Comparison of ENCODE assay signal across 7 cellular contexts in genomic region chr17:48541036-48541573, GRCh38. TPM values are rescaled to one million over a fixed set of nuclear protein-coding genes. Genes with fewer than 3 reads are reported as not detected.
A peak's percentile ranks its signal among the peaks of the same experiment; 100 is the strongest.
DNase-seq lines count a peak whose midpoint lies in the region; ATAC-seq and TF ChIP-seq lines count a peak whose summit lies in the region.
"Had no signal": no experiment of that assay in that cellular context is flagged by ENCODE, and none has a peak within 500 bp of the region (broad histone marks: within the 10 kb centered on the region; RNA-seq: fewer than 3 reads in every experiment).

No MANE protein-coding gene starts in this region.

- peaks cover 40% of the 10 kb centered on the region for H3K4me1 Mint-ChIP-seq in CD14-positive monocyte
- H3K4me1 Mint-ChIP-seq in activated T-helper 17 cell treated with anti-CD3 and anti-CD28 coated beads, Interleukin-2, amount 50 U/mL, for 72 hours, result peaks cover 15% of the 10 kb centered on the region

- H3K27ac Mint-ChIP-seq in CD14-positive monocyte, result peak overlapping the region in 4 of 7 donors; percentile 0 to 57 (median 45)
- H3K27ac Mint-ChIP-seq in activated T-helper 17 cell treated with anti-CD3 and anti-CD28 coated beads, Interleukin-2, amount 50 U/mL, for 72 hours, result peak overlapping the region; percentile 100

- ATAC-seq in activated T-helper 17 cell treated with anti-CD3 and anti-CD28 coated beads, Interleukin-2, amount 50 U/mL, for 72 hours (replicated peaks), result peak; percentile 26
- ATAC-seq in GM19455 (IDR thresholded peaks at IDR 0.05; ENCODE audit: unreplicated experiment), result no peak

- peak overlapping the region; percentile 33 for H3K4me3 ChIP-seq in lower leg skin (ENCODE audit: low read depth, poor library complexity, severe bottlenecking)

- intact Hi-C loops in CD14-positive monocyte (cut with micrococcal nuclease), result no loop called here
- intact Hi-C loops in lower leg skin (cut with DNase I; ENCODE audit: low total_unique reads), result no loop called here

- 25 to 37% methylated on average over 12 of the region's 12 CpGs for WGBS in lower leg skin, 2 donors

- H3K27me3 Mint-ChIP-seq in CD14-positive monocyte (ENCODE audit: low read depth in 3 of 3), result peaks cover 62 to 75% (median 69%) of the 10 kb centered on the region in 3 donors
- peaks cover 6% of the 10 kb centered on the region for H3K27me3 Mint-ChIP-seq in activated T-helper 17 cell treated with anti-CD3 and anti-CD28 coated beads, Interleukin-2, amount 50 U/mL, for 72 hours

- H3K9me3 Mint-ChIP-seq in CD14-positive monocyte, result peaks cover 0 to 28% (median 18%) of the 10 kb centered on the region in 7 donors
- H3K9me3 Mint-ChIP-seq in activated T-helper 17 cell treated with anti-CD3 and anti-CD28 coated beads, Interleukin-2, amount 50 U/mL, for 72 hours, result no peaks in the 10 kb centered on the region

- peak overlapping the region; percentile 88 to 95 for H3K4me3 Mint-ChIP-seq in CD14-positive monocyte
- H3K4me3 Mint-ChIP-seq in activated T-helper 17 cell treated with anti-CD3 and anti-CD28 coated beads, Interleukin-2, amount 50 U/mL, for 72 hours, result peak overlapping the region; percentile 98

- TF ChIP-seq CTCF in CD14-positive monocyte (IDR thresholded peaks at IDR 0.05), result no peak
- TF ChIP-seq CTCF in lower leg skin (IDR thresholded peaks at IDR 0.05), result no peak

- no peak for DNase-seq in CD14-positive monocyte (ENCODE audit: low spot score)
- no peak for DNase-seq in lower leg skin (ENCODE audit: low spot score in 2 of 2)
- no peak for DNase-seq in T1000 (lab: John Stamatoyannopoulos, UW)
- DNase-seq in HT-29 (ENCODE audit: low spot score), result no peak

- H3K36me3 Mint-ChIP-seq in CD14-positive monocyte, result peaks cover 5 to 17% of the 10 kb centered on the region in 2 donors
- peaks cover 23% of the 10 kb centered on the region for H3K36me3 Mint-ChIP-seq in activated T-helper 17 cell treated with anti-CD3 and anti-CD28 coated beads, Interleukin-2, amount 50 U/mL, for 72 hours (ENCODE audit: low read depth)

- TF ChIP-seq POLR2A in lower leg skin (IDR thresholded peaks at IDR 0.05), result no peak

RNA-seq across cellular contexts. Expression of gene HOXB2, which starts 3.8 kb away (rescaled TPM):
- polyA plus RNA-seq in CD14-positive monocyte, result 1 to 10 TPM; 1.6 to 3.8 TPM
- 10 to 100 TPM in 1 of 2 donors, 1 to 10 TPM in 1; 2.0 to 15.3 TPM for total RNA-seq in activated T-helper 17 cell treated with anti-CD3 and anti-CD28 coated beads, Interleukin-2, amount 50 U/mL, for 72 hours
- 10 to 100 TPM in 3 of 4 donors, 1 to 10 TPM in 1; 5.8 to 34.9 (median 20.9) TPM for total RNA-seq in lower leg skin
- 2.3 and 7.0 TPM in 2 replicates for total RNA-seq in HT-29 (2014; rRNA removed; shearing (Covaris generic))

RNA-seq across cellular contexts. Expression of gene HOXB1, which starts 10.3 kb away (rescaled TPM):
- polyA plus RNA-seq in CD14-positive monocyte, result not detected
- total RNA-seq in activated T-helper 17 cell treated with anti-CD3 and anti-CD28 coated beads, Interleukin-2, amount 50 U/mL, for 72 hours, result not detected
- total RNA-seq in lower leg skin, result under 1 TPM in 2 of 4 donors, not detected in 2; 0.19 to 0.52 TPM
- 0.08 TPM in 1 of 2 replicates, not detected in the other for total RNA-seq in HT-29 (2014; rRNA removed; shearing (Covaris generic))
- total RNA-seq: pulmonary artery endothelial cell had no signal

RNA-seq across cellular contexts. Expression of gene HOXB4, which starts 37.0 kb away (rescaled TPM):
- not detected for polyA plus RNA-seq in CD14-positive monocyte
- total RNA-seq in activated T-helper 17 cell treated with anti-CD3 and anti-CD28 coated beads, Interleukin-2, amount 50 U/mL, for 72 hours, result 1 to 10 TPM; 2.6 to 2.8 TPM
- total RNA-seq in lower leg skin, result 1 to 10 TPM in 2 of 4 donors, under 1 TPM in 2; 0.42 to 2.9 (median 1.4) TPM
- total RNA-seq in HT-29 (2014; rRNA removed; shearing (Covaris generic)), result 14.5 and 15.5 TPM in 2 replicates

RNA-seq across cellular contexts. Expression of gene HOXB3, which starts 48.9 kb away (rescaled TPM):
- polyA plus RNA-seq in CD14-positive monocyte, result not detected
- 1 to 10 TPM; 3.1 to 5.4 TPM for total RNA-seq in activated T-helper 17 cell treated with anti-CD3 and anti-CD28 coated beads, Interleukin-2, amount 50 U/mL, for 72 hours
- 10 to 100 TPM in 1 of 4 donors, 1 to 10 TPM in 2, under 1 TPM in 1; 0.97 to 14.1 (median 3.9) TPM for total RNA-seq in lower leg skin
- 99.5 and 126 TPM in 2 replicates for total RNA-seq in HT-29 (2014; rRNA removed; shearing (Covaris generic))

RNA-seq across cellular contexts. Expression of gene HOXB5, which starts 52.5 kb away (rescaled TPM):
- not detected for polyA plus RNA-seq in CD14-positive monocyte
- total RNA-seq in activated T-helper 17 cell treated with anti-CD3 and anti-CD28 coated beads, Interleukin-2, amount 50 U/mL, for 72 hours, result not detected
- total RNA-seq in lower leg skin, result under 1 TPM in 2 of 4 donors, not detected in 2; 0.15 to 0.55 TPM
- total RNA-seq in HT-29 (2014; rRNA removed; shearing (Covaris generic)), result 7.5 and 8.2 TPM in 2 replicates
